Comparison of ENCODE assay signal across 1 cellular context in the genomic region with DNA sequence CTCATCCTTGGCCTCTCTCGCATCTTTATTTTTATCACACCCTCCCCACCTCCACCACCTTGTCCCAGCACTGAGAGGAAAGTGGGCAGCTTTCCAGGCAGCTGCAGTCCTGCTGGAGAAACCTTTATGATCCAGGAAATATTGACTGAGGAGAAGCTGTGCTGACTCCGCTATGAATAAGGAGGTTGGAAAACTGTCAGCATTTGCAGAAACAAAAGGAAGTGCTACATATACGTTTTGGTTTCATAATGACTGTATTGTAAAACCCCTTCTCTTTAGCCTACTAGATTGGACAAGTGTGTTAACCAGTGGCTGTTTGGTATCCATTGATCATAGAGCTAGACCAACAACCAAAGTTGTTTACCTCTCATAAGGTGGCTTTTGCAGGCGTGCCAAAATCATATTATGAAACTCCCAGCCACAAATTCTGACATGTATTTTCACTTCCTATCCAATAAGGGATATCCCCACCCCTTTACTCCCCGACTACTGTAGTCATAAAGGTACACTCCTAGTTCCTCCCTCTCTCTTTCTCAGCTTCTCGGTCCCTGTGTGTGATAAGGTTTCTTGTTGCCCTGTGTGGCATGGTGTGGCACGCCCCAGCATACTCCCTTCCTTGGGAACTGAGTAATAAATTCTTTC.
TF ChIP-seq lines count a peak whose summit lies in the region.

No MANE protein-coding gene starts in this region.

TF ChIP-seq in HepG2, 621 proteins besides CTCF, POLR2A, EP300 and RAD21 (continued from another document):
- no peak for TF ChIP-seq MAFK (conservative IDR thresholded peaks at IDR 0.05 in 1 of 2, IDR thresholded peaks at IDR 0.05 in 1 of 2; ENCODE audit: low read length in 2 of 2)
- TF ChIP-seq TGIF2 (CRISPR knock-in tag; IDR thresholded peaks at IDR 0.05), result no peak
- no peak for TF ChIP-seq TMF1 (CRISPR knock-in tag; IDR thresholded peaks at IDR 0.05; ENCODE audit: low read depth)
- TF ChIP-seq ZNF296 (CRISPR knock-in tag; conservative IDR thresholded peaks at IDR 0.05), result no peak
- TF ChIP-seq SIX1 (CRISPR knock-in tag; IDR thresholded peaks at IDR 0.05; ENCODE audit: borderline replicate concordance), result no peak
- TF ChIP-seq THYN1 (CRISPR knock-in tag; IDR thresholded peaks at IDR 0.05; ENCODE audit: borderline replicate concordance, low read depth), result no peak
- TF ChIP-seq ZFYVE20 (CRISPR knock-in tag; IDR thresholded peaks at IDR 0.05; ENCODE audit: borderline replicate concordance, low read depth), result no peak
